31 cellular contexts compared by ENCODE assay signal in genomic region chr1:201324306-201324705, GRCh38. TPM values are rescaled to one million over a fixed set of nuclear protein-coding genes. Genes with fewer than 3 reads are reported as not detected.
"Had no signal": no experiment of that assay in that cellular context is flagged by ENCODE, and none has a peak within 500 bp of the region (broad histone marks: within the 10 kb centered on the region; RNA-seq: fewer than 3 reads in every experiment).

No MANE protein-coding gene starts in this region.

- H3K27ac ChIP-seq: brain microvascular endothelial cell, esophagus muscularis mucosa, foreskin keratinocyte, gastrocnemius medialis, heart left ventricle, VCaP had no signal

- H3K36me3 Mint-ChIP-seq: activated naive CD4-positive, alpha-beta T cell treated with anti-CD3 and anti-CD28 coated beads, Interleukin-2, amount 10 ng/mL, durations not matched to agents 7 days and 5 days; activated naive CD4-positive, alpha-beta T cell treated with anti-CD3 and anti-CD28 coated beads, Interleukin-2, amount 50 U/mL, for 72 hours; activated naive CD8-positive, alpha-beta T cell treated with anti-CD3 and anti-CD28 coated beads, Interleukin-2, amount 10 ng/mL, durations not matched to agents 7 days and 5 days; WTC11 had no signal

- H3K27ac Mint-ChIP-seq: activated CD4-positive, alpha-beta memory T cell treated with anti-CD3 and anti-CD28 coated beads, Interleukin-2, amount 10 ng/mL, durations not matched to agents 7 days and 5 days; activated CD4-positive, alpha-beta T cell treated with anti-CD3 and anti-CD28 coated beads, Interleukin-2, amount 10 ng/mL, durations not matched to agents 7 days and 5 days; activated naive CD4-positive, alpha-beta T cell treated with anti-CD3 and anti-CD28 coated beads, Interleukin-2, amount 10 ng/mL, durations not matched to agents 7 days and 5 days; activated naive CD4-positive, alpha-beta T cell treated with anti-CD3 and anti-CD28 coated beads, Interleukin-2, amount 50 U/mL, for 72 hours; activated naive CD8-positive, alpha-beta T cell treated with anti-CD3 and anti-CD28 coated beads, Interleukin-2, amount 10 ng/mL, durations not matched to agents 7 days and 5 days; activated T-cell treated with anti-CD3 and anti-CD28 coated beads, Interleukin-2, amount 50 U/mL, for 24 hours; activated T-cell treated with anti-CD3 and anti-CD28 coated beads, Interleukin-2, amount 50 U/mL, for 72 hours; effector memory CD8-positive, alpha-beta T cell; WTC11 had no signal

- ATAC-seq: activated naive CD4-positive, alpha-beta T cell treated with anti-CD3 and anti-CD28 coated beads, Interleukin-2, amount 50 U/mL, for 72 hours; activated T-cell treated with anti-CD3 and anti-CD28 coated beads, Interleukin-2, amount 50 U/mL, for 72 hours; effector memory CD8-positive, alpha-beta T cell; foreskin keratinocyte; gastrocnemius medialis; heart left ventricle; WTC11 had no signal

- H3K9me3 Mint-ChIP-seq: activated CD4-positive, alpha-beta memory T cell treated with anti-CD3 and anti-CD28 coated beads, Interleukin-2, amount 10 ng/mL, durations not matched to agents 7 days and 5 days; activated CD4-positive, alpha-beta T cell treated with anti-CD3 and anti-CD28 coated beads, Interleukin-2, amount 10 ng/mL, durations not matched to agents 7 days and 5 days; activated naive CD4-positive, alpha-beta T cell treated with anti-CD3 and anti-CD28 coated beads, Interleukin-2, amount 10 ng/mL, durations not matched to agents 7 days and 5 days; activated naive CD4-positive, alpha-beta T cell treated with anti-CD3 and anti-CD28 coated beads, Interleukin-2, amount 50 U/mL, for 72 hours; activated naive CD8-positive, alpha-beta T cell treated with anti-CD3 and anti-CD28 coated beads, Interleukin-2, amount 10 ng/mL, durations not matched to agents 7 days and 5 days; activated T-cell treated with anti-CD3 and anti-CD28 coated beads, Interleukin-2, amount 50 U/mL, for 24 hours; activated T-cell treated with anti-CD3 and anti-CD28 coated beads, Interleukin-2, amount 50 U/mL, for 72 hours; central memory CD8-positive, alpha-beta T cell; effector memory CD8-positive, alpha-beta T cell had no signal

- H3K4me3 Mint-ChIP-seq: activated CD4-positive, alpha-beta memory T cell treated with anti-CD3 and anti-CD28 coated beads, Interleukin-2, amount 10 ng/mL, durations not matched to agents 7 days and 5 days; activated CD4-positive, alpha-beta T cell treated with anti-CD3 and anti-CD28 coated beads, Interleukin-2, amount 10 ng/mL, durations not matched to agents 7 days and 5 days; activated naive CD4-positive, alpha-beta T cell treated with anti-CD3 and anti-CD28 coated beads, Interleukin-2, amount 10 ng/mL, durations not matched to agents 7 days and 5 days; activated naive CD8-positive, alpha-beta T cell treated with anti-CD3 and anti-CD28 coated beads, Interleukin-2, amount 10 ng/mL, durations not matched to agents 7 days and 5 days; activated T-cell treated with anti-CD3 and anti-CD28 coated beads, Interleukin-2, amount 50 U/mL, for 24 hours; activated T-cell treated with anti-CD3 and anti-CD28 coated beads, Interleukin-2, amount 50 U/mL, for 72 hours; central memory CD8-positive, alpha-beta T cell; effector memory CD8-positive, alpha-beta T cell; WTC11 had no signal

- H3K4me1 ChIP-seq: gastrocnemius medialis had no signal

- DNase-seq: activated CD4-positive, alpha-beta memory T cell treated with anti-CD3 and anti-CD28 coated beads, Interleukin-2, amount 10 ng/mL, durations not matched to agents 7 days and 5 days; activated CD4-positive, alpha-beta T cell treated with anti-CD3 and anti-CD28 coated beads for 1 hour; activated CD4-positive, alpha-beta T cell treated with anti-CD3 and anti-CD28 coated beads for 4 hours; activated CD4-positive, alpha-beta T cell treated with anti-CD3 and anti-CD28 coated beads, Interleukin-2, amount 10 ng/mL, durations not matched to agents 7 days and 5 days; activated CD4-positive, alpha-beta T cell treated with anti-CD3 and anti-CD28 coated beads, Interleukin-2, amount 50 U/mL, for 4 hours; activated CD8-positive, alpha-beta memory T cell treated with anti-CD3 and anti-CD28 coated beads, Interleukin-2, amount 50 U/mL, for 48 hours; activated gamma-delta T cell; activated naive CD4-positive, alpha-beta T cell; activated naive CD4-positive, alpha-beta T cell treated with anti-CD3 and anti-CD28 coated beads, Interleukin-2, amount 10 ng/mL, durations not matched to agents 7 days and 5 days; activated naive CD8-positive, alpha-beta T cell treated with anti-CD3 and anti-CD28 coated beads, Interleukin-2, amount 10 ng/mL, durations not matched to agents 7 days and 5 days; activated T-cell treated with anti-CD3 and anti-CD28 coated beads for 4 hours; activated T-cell treated with anti-CD3 and anti-CD28 coated beads, Interleukin-2, amount 50 U/mL, for 24 hours; activated T-cell treated with anti-CD3 and anti-CD28 coated beads, Interleukin-2, amount 50 U/mL, for 72 hours; brain microvascular endothelial cell; cortex of kidney; dermis blood vessel endothelial cell; effector CD4-positive, alpha-beta T cell; effector memory CD8-positive, alpha-beta T cell; erythroblast; foreskin keratinocyte; gastrocnemius medialis; glutamatergic neuron; T-helper 2 cell had no signal

- H3K36me3 ChIP-seq: brain microvascular endothelial cell, esophagus muscularis mucosa, gastrocnemius medialis, heart left ventricle had no signal

- H3K27me3 Mint-ChIP-seq: activated CD4-positive, alpha-beta T cell treated with anti-CD3 and anti-CD28 coated beads, Interleukin-2, amount 10 ng/mL, durations not matched to agents 7 days and 5 days; activated T-cell treated with anti-CD3 and anti-CD28 coated beads, Interleukin-2, amount 50 U/mL, for 24 hours; central memory CD8-positive, alpha-beta T cell had no signal

- H3K27me3 ChIP-seq: esophagus muscularis mucosa, foreskin keratinocyte, gastrocnemius medialis, heart left ventricle had no signal

- H3K9me3 ChIP-seq: esophagus muscularis mucosa, gastrocnemius medialis, heart left ventricle had no signal

- H3K4me1 Mint-ChIP-seq: activated CD4-positive, alpha-beta memory T cell treated with anti-CD3 and anti-CD28 coated beads, Interleukin-2, amount 10 ng/mL, durations not matched to agents 7 days and 5 days; activated CD4-positive, alpha-beta T cell treated with anti-CD3 and anti-CD28 coated beads, Interleukin-2, amount 10 ng/mL, durations not matched to agents 7 days and 5 days; activated naive CD4-positive, alpha-beta T cell treated with anti-CD3 and anti-CD28 coated beads, Interleukin-2, amount 10 ng/mL, durations not matched to agents 7 days and 5 days; activated naive CD8-positive, alpha-beta T cell treated with anti-CD3 and anti-CD28 coated beads, Interleukin-2, amount 10 ng/mL, durations not matched to agents 7 days and 5 days; central memory CD8-positive, alpha-beta T cell; WTC11 had no signal

- H3K4me3 ChIP-seq: esophagus muscularis mucosa, gastrocnemius medialis, heart left ventricle had no signal

RNA-seq across cellular contexts. Expression of gene PKP1, which starts 41.0 kb away (rescaled TPM):
- total RNA-seq: activated CD4-positive, alpha-beta memory T cell treated with anti-CD3 and anti-CD28 coated beads, Interleukin-2, amount 10 ng/mL, durations not matched to agents 7 days and 5 days; activated CD4-positive, alpha-beta T cell treated with anti-CD3 and anti-CD28 coated beads, Interleukin-2, amount 10 ng/mL, durations not matched to agents 7 days and 5 days; activated naive CD4-positive, alpha-beta T cell treated with anti-CD3 and anti-CD28 coated beads, Interleukin-2, amount 50 U/mL, for 72 hours; activated naive CD8-positive, alpha-beta T cell treated with anti-CD3 and anti-CD28 coated beads, Interleukin-2, amount 10 ng/mL, durations not matched to agents 7 days and 5 days; activated T-cell treated with anti-CD3 and anti-CD28 coated beads, Interleukin-2, amount 50 U/mL, for 72 hours; T-helper 1 cell treated with Interleukin-12 subunit alpha and Interleukin-12 subunit beta and Interleukin-4 antibody, amounts not matched to agents 30 ng/mL and 1 ng/mL, for 36 hours had no signal

RNA-seq across cellular contexts. Expression of gene TNNT2, which starts 53.2 kb away (rescaled TPM):
- total RNA-seq: activated CD4-positive, alpha-beta memory T cell treated with anti-CD3 and anti-CD28 coated beads, Interleukin-2, amount 10 ng/mL, durations not matched to agents 7 days and 5 days; activated CD4-positive, alpha-beta T cell treated with anti-CD3 and anti-CD28 coated beads, Interleukin-2, amount 10 ng/mL, durations not matched to agents 7 days and 5 days; activated naive CD4-positive, alpha-beta T cell treated with anti-CD3 and anti-CD28 coated beads, Interleukin-2, amount 50 U/mL, for 72 hours; activated naive CD8-positive, alpha-beta T cell treated with anti-CD3 and anti-CD28 coated beads, Interleukin-2, amount 10 ng/mL, durations not matched to agents 7 days and 5 days; activated T-cell treated with anti-CD3 and anti-CD28 coated beads, Interleukin-2, amount 50 U/mL, for 72 hours; cerebellum; dermis blood vessel endothelial cell; T-helper 1 cell treated with Interleukin-12 subunit alpha and Interleukin-12 subunit beta and Interleukin-4 antibody, amounts not matched to agents 30 ng/mL and 1 ng/mL, for 36 hours had no signal
